ENCODE assay signal across 23 cellular contexts in the genomic region with DNA sequence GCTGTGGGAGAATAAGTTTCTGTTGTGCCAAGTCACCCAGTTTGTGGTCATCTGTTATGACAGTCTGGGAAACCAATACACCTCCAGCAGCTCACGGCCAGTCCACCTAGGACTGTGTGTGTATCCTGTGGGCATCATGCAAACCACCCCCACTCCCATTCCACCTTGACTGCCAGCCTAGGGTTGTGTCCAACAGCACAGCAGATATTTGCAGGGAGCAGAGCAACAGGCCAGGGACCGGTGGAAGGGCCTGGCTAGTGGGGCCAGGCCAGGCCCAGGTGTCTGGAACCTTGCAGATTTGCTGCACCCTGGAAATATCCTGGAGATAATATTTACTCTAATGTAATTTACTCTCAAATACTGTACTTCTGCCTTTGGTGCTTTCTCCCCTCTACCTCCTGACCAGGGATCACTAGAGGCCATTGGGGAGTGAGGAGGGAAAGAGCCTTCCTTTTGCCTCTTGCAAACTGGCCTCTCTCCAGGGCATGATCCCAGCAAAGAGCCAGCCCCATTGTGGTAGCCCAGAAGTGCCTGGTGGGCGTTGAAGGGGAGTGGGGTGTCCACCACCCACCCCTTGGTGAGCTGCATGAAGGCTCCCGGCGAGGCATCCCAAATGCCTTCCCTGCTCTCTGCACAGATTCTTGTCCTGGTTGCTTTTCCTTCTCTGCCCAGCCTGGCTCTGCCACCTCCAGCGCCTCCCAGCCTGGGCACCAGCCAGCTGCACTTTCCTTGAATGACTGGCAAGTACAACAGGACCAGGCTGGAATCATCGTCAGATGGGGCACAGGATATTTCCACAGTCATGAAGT.
"Had no signal": no experiment of that assay in that cellular context is flagged by ENCODE, and none has a peak within 500 bp of the region (broad histone marks: within the 10 kb centered on the region; RNA-seq: fewer than 3 reads in every experiment).

No MANE protein-coding gene starts in this region.

- ATAC-seq: activated CD4-positive, alpha-beta T cell treated with anti-CD3 and anti-CD28 coated beads for 36 hours; left ventricle myocardium superior; naive thymus-derived CD4-positive, alpha-beta T cell; sciatic nerve; stimulated activated naive B cell treated with anti-CD40 and anti-IgM and Interleukin-4, amounts not matched to agents 10 μg/mL and 1 μg/mL and 100 μg/mL, for 72 hours; T-helper 17 cell had no signal

- DNase-seq: activated B cell treated with CpG ODN at 0.5 μM for 24 hours; activated CD4-positive, alpha-beta T cell treated with anti-CD3 and anti-CD28 coated beads for 36 hours; activated CD4-positive, alpha-beta T cell treated with anti-CD3 and anti-CD28 coated beads, Interleukin-2, amount 50 U/mL, for 4 hours; activated CD8-positive, alpha-beta memory T cell treated with anti-CD3 and anti-CD28 coated beads for 24 hours; activated CD8-positive, alpha-beta memory T cell treated with anti-CD3 and anti-CD28 coated beads, Interleukin-2, amount 50 U/mL, for 4 hours; activated naive CD4-positive, alpha-beta T cell; activated T-cell treated with anti-CD3 and anti-CD28 coated beads, Interleukin-2, amount 50 U/mL, for 24 hours; central memory CD4-positive, alpha-beta T cell; dermis blood vessel endothelial cell; effector CD8-positive, alpha-beta T cell; foreskin melanocyte; left ventricle myocardium superior; naive thymus-derived CD4-positive, alpha-beta T cell; ovary; small intestine; stimulated activated CD4-positive, alpha-beta T cell treated with anti-CD3 and anti-CD28 coated beads, Interleukin-15, amount 100 ng/mL, for 24 hours; stimulated activated CD8-positive, alpha-beta memory T cell treated with anti-CD3 and anti-CD28 coated beads, Interleukin-4, amount 100 ng/mL, for 48 hours; stimulated activated naive B cell treated with anti-CD40 and anti-IgM and Interleukin-4, amounts not matched to agents 10 μg/mL and 1 μg/mL and 100 μg/mL, for 72 hours; SW 1271; T-helper 17 cell; testis had no signal

- H3K4me1 ChIP-seq: testis had no signal

- FAIRE-seq: astrocyte, small intestine had no signal

- H3K9me3 ChIP-seq: ovary, testis had no signal

- H3K36me3 ChIP-seq: ovary had no signal

- H3K27me3 ChIP-seq: ovary, testis had no signal

- H3K27ac ChIP-seq: ovary, testis had no signal

- H3K4me3 ChIP-seq: ovary, testis had no signal
